In the genomic region with DNA sequence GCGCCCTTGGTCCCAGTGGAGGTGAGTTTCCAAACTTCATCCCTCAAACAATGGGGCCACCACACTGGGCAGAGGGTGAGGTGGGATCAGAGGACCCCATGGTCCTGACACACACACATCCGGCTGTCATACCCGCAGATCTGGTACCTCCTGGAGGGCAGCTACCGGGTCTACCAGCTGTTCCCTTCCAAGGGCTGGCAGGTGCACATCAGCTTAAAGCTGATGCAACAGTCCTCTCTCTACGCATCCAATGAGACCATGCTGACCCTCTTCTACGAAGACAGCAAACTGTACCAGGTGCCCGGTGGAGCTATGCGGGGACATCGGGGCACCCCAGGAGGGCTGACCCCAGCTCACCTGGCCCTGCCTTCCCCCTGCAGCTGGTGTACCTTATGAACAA, we compare ENCODE assay signal across 14 cellular contexts. TPM values are rescaled to one million over a fixed set of nuclear protein-coding genes. Genes with fewer than 3 reads are reported as not detected.
DNase-seq lines count a peak whose midpoint lies in the region; ATAC-seq and TF ChIP-seq lines count a peak whose summit lies in the region.
"Had no signal": no experiment of that assay in that cellular context is flagged by ENCODE, and none has a peak within 500 bp of the region (broad histone marks: within the 10 kb centered on the region; RNA-seq: fewer than 3 reads in every experiment).

No MANE protein-coding gene starts in this region.

- no peak overlapping the region for H3K27ac Mint-ChIP-seq in activated naive CD8-positive, alpha-beta T cell treated with anti-CD3 and anti-CD28 coated beads, Interleukin-2, amount 10 ng/mL, durations not matched to agents 7 days and 5 days
- no peak overlapping the region for H3K27ac Mint-ChIP-seq in activated naive CD8-positive, alpha-beta T cell treated with anti-CD3 and anti-CD28 coated beads for 36 hours
- H3K27ac Mint-ChIP-seq in endothelial cell (ENCODE audit: unreplicated experiment) (no peak overlapping the region), type B pancreatic cell (no peak overlapping the region)

- H3K27me3 Mint-ChIP-seq in activated naive CD8-positive, alpha-beta T cell treated with anti-CD3 and anti-CD28 coated beads, Interleukin-2, amount 10 ng/mL, durations not matched to agents 7 days and 5 days: peaks cover 44% of the 10 kb centered on the region
- peaks cover 24% of the 10 kb centered on the region for H3K27me3 Mint-ChIP-seq in activated naive CD8-positive, alpha-beta T cell treated with anti-CD3 and anti-CD28 coated beads for 36 hours
- H3K27me3 Mint-ChIP-seq in endothelial cell (ENCODE audit: unreplicated experiment) (peaks cover 24% of the 10 kb centered on the region), type B pancreatic cell (peaks cover 57% of the 10 kb centered on the region)

- no peak for ATAC-seq in activated naive CD8-positive, alpha-beta T cell treated with anti-CD3 and anti-CD28 coated beads, Interleukin-2, amount 10 ng/mL, durations not matched to agents 7 days and 5 days (ENCODE audit: low read depth)
- no peak for ATAC-seq in HG02981 (IDR thresholded peaks at IDR 0.05; ENCODE audit: unreplicated experiment)
- ATAC-seq: body of pancreas had no signal

- DNase-seq in activated naive CD8-positive, alpha-beta T cell treated with anti-CD3 and anti-CD28 coated beads, Interleukin-2, amount 10 ng/mL, durations not matched to agents 7 days and 5 days: no peak
- DNase-seq in activated naive CD8-positive, alpha-beta T cell treated with anti-CD3 and anti-CD28 coated beads for 36 hours: no peak
- peak; percentile 33 for DNase-seq in NCI-H510A (lab: John Stamatoyannopoulos, UW)
- DNase-seq in endothelial cell (ENCODE audit: low spot score): no peak
- DNase-seq in type B pancreatic cell (ENCODE audit: extremely low spot score, unreplicated experiment): no peak
- no peak for DNase-seq in H4 (ENCODE audit: low spot score)
- DNase-seq in NCI-H1694 treated with DMSO at 0.1 percent for 48 hours (lab: John Stamatoyannopoulos, UW): no peak
- DNase-seq: BE2C; body of pancreas; EL; NCI-H1436; stimulated activated CD4-positive, alpha-beta T cell treated with anti-CD3 and anti-CD28 coated beads, Interleukin-15, amount 100 ng/mL, for 24 hours had no signal

- TF ChIP-seq CTCF in endothelial cell (IDR thresholded peaks at IDR 0.05; ENCODE audit: unreplicated experiment) (no peak), type B pancreatic cell (conservative IDR thresholded peaks at IDR 0.05) (no peak)

- H3K36me3 Mint-ChIP-seq in activated naive CD8-positive, alpha-beta T cell treated with anti-CD3 and anti-CD28 coated beads, Interleukin-2, amount 10 ng/mL, durations not matched to agents 7 days and 5 days: no peaks in the 10 kb centered on the region
- no peaks in the 10 kb centered on the region for H3K36me3 Mint-ChIP-seq in activated naive CD8-positive, alpha-beta T cell treated with anti-CD3 and anti-CD28 coated beads for 36 hours
- peaks cover 6% of the 10 kb centered on the region for H3K36me3 Mint-ChIP-seq in endothelial cell (ENCODE audit: low read depth, unreplicated experiment)
- no peaks in the 10 kb centered on the region for H3K36me3 Mint-ChIP-seq in type B pancreatic cell

- no peaks in the 10 kb centered on the region for H3K9me3 Mint-ChIP-seq in activated naive CD8-positive, alpha-beta T cell treated with anti-CD3 and anti-CD28 coated beads, Interleukin-2, amount 10 ng/mL, durations not matched to agents 7 days and 5 days
- H3K9me3 Mint-ChIP-seq in activated naive CD8-positive, alpha-beta T cell treated with anti-CD3 and anti-CD28 coated beads for 36 hours: no peaks in the 10 kb centered on the region
- H3K9me3 Mint-ChIP-seq in endothelial cell (ENCODE audit: unreplicated experiment): no peaks in the 10 kb centered on the region
- no peaks in the 10 kb centered on the region for H3K9me3 Mint-ChIP-seq in type B pancreatic cell

- POLR2A ChIA-PET in activated naive CD8-positive, alpha-beta T cell treated with anti-CD3 and anti-CD28 coated beads, Interleukin-2, amount 10 ng/mL, durations not matched to agents 7 days and 5 days (lab: Charles Lee): interaction anchor here (0.7 kb wide), 1 partner anchor 14 kb away, joined by 3 read pairs; the partner anchor contains the start of gene PSMD8

- H3K4me3 Mint-ChIP-seq in activated naive CD8-positive, alpha-beta T cell treated with anti-CD3 and anti-CD28 coated beads, Interleukin-2, amount 10 ng/mL, durations not matched to agents 7 days and 5 days: peak overlapping the region; percentile 89
- no peak overlapping the region for H3K4me3 Mint-ChIP-seq in activated naive CD8-positive, alpha-beta T cell treated with anti-CD3 and anti-CD28 coated beads for 36 hours
- H3K4me3 Mint-ChIP-seq in endothelial cell (ENCODE audit: unreplicated experiment): peak overlapping the region; percentile 86
- peak overlapping the region; percentile 90 for H3K4me3 Mint-ChIP-seq in type B pancreatic cell

- H3K4me1 Mint-ChIP-seq in activated naive CD8-positive, alpha-beta T cell treated with anti-CD3 and anti-CD28 coated beads, Interleukin-2, amount 10 ng/mL, durations not matched to agents 7 days and 5 days: peaks cover 10% of the 10 kb centered on the region
- H3K4me1 Mint-ChIP-seq in activated naive CD8-positive, alpha-beta T cell treated with anti-CD3 and anti-CD28 coated beads for 36 hours: peaks cover 9% of the 10 kb centered on the region
- H3K4me1 Mint-ChIP-seq in endothelial cell (ENCODE audit: unreplicated experiment): peaks cover 7% of the 10 kb centered on the region
- H3K4me1 Mint-ChIP-seq in type B pancreatic cell (ENCODE audit: unreplicated experiment): no peaks in the 10 kb centered on the region

RNA-seq across cellular contexts. Expression of gene PSMD8, which starts 14.0 kb away (rescaled TPM):
- total RNA-seq in activated naive CD8-positive, alpha-beta T cell treated with anti-CD3 and anti-CD28 coated beads, Interleukin-2, amount 10 ng/mL, durations not matched to agents 7 days and 5 days: 100 to 1,000 TPM; 127 to 131 TPM
- 100 to 1,000 TPM; 193 to 199 TPM for total RNA-seq in activated naive CD8-positive, alpha-beta T cell treated with anti-CD3 and anti-CD28 coated beads for 36 hours
- 137 TPM for total RNA-seq in endothelial cell (ENCODE audit: unreplicated experiment)
- 159 and 176 TPM in 2 replicates for total RNA-seq in type B pancreatic cell (ENCODE audit: low replicate concordance)
- total RNA-seq in H4 (2014; rRNA removed; shearing (Covaris generic)): 743 and 838 TPM in 2 replicates

RNA-seq across cellular contexts. Expression of gene CATSPERG, which starts 24.7 kb away (rescaled TPM):
- 10 to 100 TPM; 11.9 to 12.4 TPM for total RNA-seq in activated naive CD8-positive, alpha-beta T cell treated with anti-CD3 and anti-CD28 coated beads, Interleukin-2, amount 10 ng/mL, durations not matched to agents 7 days and 5 days
- total RNA-seq in activated naive CD8-positive, alpha-beta T cell treated with anti-CD3 and anti-CD28 coated beads for 36 hours: 1 to 10 TPM; 1.9 to 2.1 TPM
- 3.2 TPM for total RNA-seq in endothelial cell (ENCODE audit: unreplicated experiment)
- total RNA-seq in type B pancreatic cell (ENCODE audit: low replicate concordance): 5.2 and 11.9 TPM in 2 replicates
- total RNA-seq in H4 (2014; rRNA removed; shearing (Covaris generic)): 2.0 TPM in 1 of 2 replicates, not detected in the other

RNA-seq across cellular contexts. Expression of gene GGN, which starts 27.5 kb away (rescaled TPM):
- not detected for total RNA-seq in activated naive CD8-positive, alpha-beta T cell treated with anti-CD3 and anti-CD28 coated beads, Interleukin-2, amount 10 ng/mL, durations not matched to agents 7 days and 5 days
- under 1 TPM in 1 of 2 experiments, not detected in 1; 0.14 TPM for total RNA-seq in activated naive CD8-positive, alpha-beta T cell treated with anti-CD3 and anti-CD28 coated beads for 36 hours
- total RNA-seq in endothelial cell (ENCODE audit: unreplicated experiment) (0.74 TPM), type B pancreatic cell (ENCODE audit: low replicate concordance) (1.1 and 1.5 TPM in 2 replicates)
- total RNA-seq in H4 (2014; rRNA removed; shearing (Covaris generic)): 0.08 and 0.14 TPM in 2 replicates
- total RNA-seq: subcutaneous adipose tissue had no signal

RNA-seq across cellular contexts. Expression of gene SPRED3, which starts 28.1 kb away (rescaled TPM):
- 1 to 10 TPM; 1.8 to 2.6 TPM for total RNA-seq in activated naive CD8-positive, alpha-beta T cell treated with anti-CD3 and anti-CD28 coated beads, Interleukin-2, amount 10 ng/mL, durations not matched to agents 7 days and 5 days
- under 1 TPM; 0.45 to 0.74 TPM for total RNA-seq in activated naive CD8-positive, alpha-beta T cell treated with anti-CD3 and anti-CD28 coated beads for 36 hours
- total RNA-seq in endothelial cell (ENCODE audit: unreplicated experiment): 3.2 TPM
- total RNA-seq in type B pancreatic cell (ENCODE audit: low replicate concordance): 4.2 and 5.5 TPM in 2 replicates
- total RNA-seq in H4 (2014; rRNA removed; shearing (Covaris generic)): 0.10 and 1.4 TPM in 2 replicates

RNA-seq across cellular contexts. Expression of gene KCNK6, which starts 40.7 kb away (rescaled TPM):
- total RNA-seq in activated naive CD8-positive, alpha-beta T cell treated with anti-CD3 and anti-CD28 coated beads, Interleukin-2, amount 10 ng/mL, durations not matched to agents 7 days and 5 days: 10 to 100 TPM; 12.9 to 13.3 TPM
- 1 to 10 TPM; 6.6 to 6.9 TPM for total RNA-seq in activated naive CD8-positive, alpha-beta T cell treated with anti-CD3 and anti-CD28 coated beads for 36 hours
- total RNA-seq in endothelial cell (ENCODE audit: unreplicated experiment): 15.8 TPM
- total RNA-seq in type B pancreatic cell (ENCODE audit: low replicate concordance): 5.2 and 14.4 TPM in 2 replicates
- 0.04 TPM in 1 of 2 replicates, not detected in the other for total RNA-seq in H4 (2014; rRNA removed; shearing (Covaris generic))
